ENCODE assay signal across 17 cellular contexts in genomic region chr10:101444499-101444898, GRCh38.
"Had no signal": no experiment of that assay in that cellular context is flagged by ENCODE, and none has a peak within 500 bp of the region (broad histone marks: within the 10 kb centered on the region; RNA-seq: fewer than 3 reads in every experiment).

No MANE protein-coding gene starts in this region.

- H3K36me3 ChIP-seq: colonic mucosa, gastrocnemius medialis, prostate gland, right lobe of liver, tibial artery, uterus had no signal

- H3K9me3 Mint-ChIP-seq: activated CD4-positive, alpha-beta T cell treated with anti-CD3 and anti-CD28 coated beads, Interleukin-2, amount 10 ng/mL, durations not matched to agents 7 days and 5 days; activated naive CD4-positive, alpha-beta T cell treated with anti-CD3 and anti-CD28 coated beads, Interleukin-2, amount 10 ng/mL, durations not matched to agents 7 days and 5 days; activated T-helper 2 cell treated with anti-CD3 and anti-CD28 coated beads, Interferon-gamma antibody, Interleukin-2, Interleukin-4, amounts not matched to agents 10 μg/mL and 5 μg/mL and 100 μg/mL, durations not matched to agents 14 hours and 24 hours and 36 hours; nephron; stimulated activated memory B cell treated with anti-CD40 and anti-IgM and Interleukin-4, amounts not matched to agents 10 μg/mL and 1 μg/mL and 100 μg/mL, for 72 hours had no signal

- H3K4me3 ChIP-seq: colonic mucosa, gastrocnemius medialis, hepatocyte, prostate gland, right lobe of liver, tibial artery, uterus had no signal

- H2AFZ ChIP-seq: hepatocyte had no signal

- H3K9me3 ChIP-seq: colonic mucosa, gastrocnemius medialis, prostate gland, right lobe of liver, tibial artery, uterus had no signal

- H3K27ac ChIP-seq: colonic mucosa, gastrocnemius medialis, hepatocyte, prostate gland, right lobe of liver, tibial artery, uterus had no signal

- H3K4me3 Mint-ChIP-seq: activated CD4-positive, alpha-beta T cell treated with anti-CD3 and anti-CD28 coated beads, Interleukin-2, amount 10 ng/mL, durations not matched to agents 7 days and 5 days; activated naive CD4-positive, alpha-beta T cell treated with anti-CD3 and anti-CD28 coated beads, Interleukin-2, amount 10 ng/mL, durations not matched to agents 7 days and 5 days; nephron; stimulated activated memory B cell treated with anti-CD40 and anti-IgM and Interleukin-4, amounts not matched to agents 10 μg/mL and 1 μg/mL and 100 μg/mL, for 72 hours had no signal

- ATAC-seq: gastrocnemius medialis; left ventricle myocardium superior; right lobe of liver; stimulated activated memory B cell treated with anti-CD40 and anti-IgM and Interleukin-4, amounts not matched to agents 10 μg/mL and 1 μg/mL and 100 μg/mL, for 72 hours had no signal

- H3K4me1 ChIP-seq: colonic mucosa, prostate gland, right lobe of liver, uterus had no signal

- H3K4me2 ChIP-seq: hepatocyte had no signal

- DNase-seq: activated CD4-positive, alpha-beta T cell treated with anti-CD3 and anti-CD28 coated beads, Interleukin-2, amount 10 ng/mL, durations not matched to agents 7 days and 5 days; activated CD4-positive, CD25-positive, alpha-beta regulatory T cell; activated naive CD4-positive, alpha-beta T cell treated with anti-CD3 and anti-CD28 coated beads, Interleukin-2, amount 10 ng/mL, durations not matched to agents 7 days and 5 days; activated T-cell treated with anti-CD3 and anti-CD28 coated beads for 4 hours; colonic mucosa; gastrocnemius medialis; kidney; left ventricle myocardium superior; right lobe of liver; stimulated activated CD4-positive, alpha-beta T cell treated with anti-CD3 and anti-CD28 coated beads, Interleukin-1b, Interleukin-23, amount 100 ng/mL, for 48 hours; tibial artery; uterus had no signal

- H3K27me3 Mint-ChIP-seq: activated CD4-positive, alpha-beta T cell treated with anti-CD3 and anti-CD28 coated beads, Interleukin-2, amount 10 ng/mL, durations not matched to agents 7 days and 5 days; activated naive CD4-positive, alpha-beta T cell treated with anti-CD3 and anti-CD28 coated beads, Interleukin-2, amount 10 ng/mL, durations not matched to agents 7 days and 5 days; stimulated activated memory B cell treated with anti-CD40 and anti-IgM and Interleukin-4, amounts not matched to agents 10 μg/mL and 1 μg/mL and 100 μg/mL, for 72 hours had no signal

- H3K27me3 ChIP-seq: colonic mucosa, gastrocnemius medialis, hepatocyte, right lobe of liver, tibial artery, uterus had no signal

- H3K36me3 Mint-ChIP-seq: activated naive CD4-positive, alpha-beta T cell treated with anti-CD3 and anti-CD28 coated beads, Interleukin-2, amount 10 ng/mL, durations not matched to agents 7 days and 5 days; stimulated activated memory B cell treated with anti-CD40 and anti-IgM and Interleukin-4, amounts not matched to agents 10 μg/mL and 1 μg/mL and 100 μg/mL, for 72 hours had no signal

- H3K27ac Mint-ChIP-seq: activated CD4-positive, alpha-beta T cell treated with anti-CD3 and anti-CD28 coated beads, Interleukin-2, amount 10 ng/mL, durations not matched to agents 7 days and 5 days; activated naive CD4-positive, alpha-beta T cell treated with anti-CD3 and anti-CD28 coated beads, Interleukin-2, amount 10 ng/mL, durations not matched to agents 7 days and 5 days; activated T-helper 2 cell treated with anti-CD3 and anti-CD28 coated beads, Interferon-gamma antibody, Interleukin-2, Interleukin-4, amounts not matched to agents 10 μg/mL and 5 μg/mL and 100 μg/mL, durations not matched to agents 14 hours and 24 hours and 36 hours; nephron; stimulated activated memory B cell treated with anti-CD40 and anti-IgM and Interleukin-4, amounts not matched to agents 10 μg/mL and 1 μg/mL and 100 μg/mL, for 72 hours had no signal
